Comparison of ENCODE assay signal across 8 cellular contexts in the genomic region with DNA sequence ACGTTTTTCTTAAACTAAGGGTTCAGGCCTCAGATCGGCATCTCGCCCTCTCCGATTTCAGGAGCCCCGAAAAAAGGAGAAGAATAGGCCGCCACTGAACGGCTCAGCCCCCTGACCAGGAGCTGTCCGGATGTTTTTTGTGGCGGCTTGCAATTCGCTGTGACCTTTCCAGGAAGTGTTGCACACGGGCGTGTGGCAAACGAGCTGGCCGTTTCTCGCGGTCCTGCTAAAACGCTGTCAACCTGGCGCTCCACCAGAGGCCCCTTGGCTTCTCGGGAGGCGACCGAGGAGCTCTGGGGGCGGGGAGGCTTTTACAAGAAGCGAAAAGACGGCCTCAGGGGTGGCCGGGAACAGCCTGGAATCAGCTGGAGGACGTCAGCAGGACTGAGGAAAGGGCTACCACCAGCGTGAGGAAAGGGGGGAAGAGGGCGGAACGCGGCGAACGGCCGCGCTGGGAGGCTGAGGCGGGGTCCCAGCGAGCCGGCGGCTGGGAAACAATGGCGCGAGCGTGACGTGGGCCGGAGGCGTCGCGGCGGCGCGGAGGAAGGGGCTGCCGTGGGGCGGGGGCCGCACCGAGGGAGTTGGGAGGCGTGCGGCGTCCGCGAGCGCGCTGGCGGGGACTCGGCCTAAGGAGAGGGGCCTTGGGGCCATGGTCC. TPM values are rescaled to one million over a fixed set of nuclear protein-coding genes. Genes with fewer than 3 reads are reported as not detected.
DNase-seq lines count a peak whose midpoint lies in the region; ATAC-seq, FAIRE-seq and TF ChIP-seq lines count a peak whose summit lies in the region.

No MANE protein-coding gene starts in this region.

- CTCF ChIA-PET in HEK293 (lab: Yijun Ruan, JAX) = interaction anchor here (0.6 to 2.5 kb wide), 5 partner anchors 9 to 293 kb away, joined by 4 to 10 read pairs (median 4); no protein-coding TSS in a partner anchor
- CTCF ChIA-PET in K562 (lab: Yijun Ruan, JAX; ENCODE audit: low intra/inter-chr PET ratio) = no interaction called here

- H3K9ac ChIP-seq in K562 (ENCODE audit: insufficient read depth in 1 of 2, low read depth in 2 of 2, low read length in 2 of 2) = peak overlapping the region; percentile 88 to 97

- 0 out of 3 replicates have a peak, but pooled peaks cover 0 to 4% of the 10 kb centered on the region in 2 experiments for H3K36me3 ChIP-seq in HEK293 (ENCODE audit: control insufficient read depth in 2 of 2, insufficient read depth in 1 of 2, low read length in 2 of 2)
- peaks cover 4% of the 10 kb centered on the region; the same call in 1 of the 3 replicates for H3K36me3 ChIP-seq in K562 (ENCODE audit: control insufficient read depth, insufficient read depth, low read length)
- no peaks in the 10 kb centered on the region for H3K36me3 ChIP-seq in iPS DF 6.9 (ENCODE audit: control insufficient read depth, insufficient read depth, low read length)

- H3K79me2 ChIP-seq in K562 (ENCODE audit: control insufficient read depth, insufficient read depth, low read length) = peaks cover 48% of the 10 kb centered on the region

- H3K27ac ChIP-seq in HEK293 (ENCODE audit: extremely low read depth, low read depth, low read length) (peak overlapping the region; percentile 73), K562 (ENCODE audit: extremely low read depth, low read depth, low read length) (peak overlapping the region; percentile 95), iPS DF 6.9 (ENCODE audit: low read length) (no peak overlapping the region)

- POLR2A ChIA-PET in HEK293 (lab: Yijun Ruan, JAX) (interaction anchor here (0.5 to 2.5 kb wide), 17 partner anchors 9 to 688 kb away, joined by 3 to 18 read pairs (median 5); partner anchors contain the start of genes ARL3, CNNM2, INA and SFXN2), K562 (lab: Yijun Ruan, JAX) (interaction anchor here (0.6 to 1.8 kb wide), 7 partner anchors 9 to 72 kb away, joined by 3 to 10 read pairs (median 4); no protein-coding TSS in a partner anchor)

- H4K20me1 ChIP-seq in K562 (replicated peaks; ENCODE audit: control insufficient read depth, insufficient read depth, low read length) = no peaks in the 10 kb centered on the region

- H3K4me3 ChIP-seq in GM12864 (ENCODE audit: low read depth, low read length) (peak overlapping the region; percentile 91), HEK293 (ENCODE audit: low read depth, low read length) (peak overlapping the region; percentile 69), K562 (peak overlapping the region; percentile 96), iPS DF 6.9 (ENCODE audit: low read length) (peak overlapping the region; percentile 93)

- TF ChIP-seq CTCF in GM12864 (IDR thresholded peaks at IDR 0.05; ENCODE audit: low read depth, low read length, missing control alignments) = no peak
- no peak for TF ChIP-seq CTCF in HEK293 (tag by site-specific recombination; IDR thresholded peaks at IDR 0.05)
- TF ChIP-seq CTCF in K562 (IDR thresholded peaks at IDR 0.05 in 2 of 3, conservative IDR thresholded peaks at IDR 0.05 in 1 of 3; ENCODE audit: insufficient read depth in 2 of 3, low read depth in 1 of 3, low read length in 3 of 3) = no peak

- no peak for TF ChIP-seq EP300 in K562 (IDR thresholded peaks at IDR 0.05; ENCODE audit: low read length)

- 2% methylated on average over 13 of the region's 62 CpGs for WGBS in K562 (ENCODE audit: insufficient coverage, low coverage, missing lambda C conversion rate)
- WGBS in iPS DF 6.9 (ENCODE audit: insufficient coverage, insufficient read length) = no CpG with 5 or more reads among the region's 62 CpGs

- peak; percentile 68 for TF ChIP-seq POLR2A in K562 (conservative IDR thresholded peaks at IDR 0.05)

- no peaks in the 10 kb centered on the region for H3K9me3 ChIP-seq in HEK293 (ENCODE audit: control insufficient read depth, insufficient read depth, low read depth, low read length)
- no peaks in the 10 kb centered on the region for H3K9me3 ChIP-seq in K562 (replicated peaks; ENCODE audit: control insufficient read depth, insufficient read depth, low read depth, low read length)
- H3K9me3 ChIP-seq in iPS DF 6.9 (ENCODE audit: control insufficient read depth, insufficient read depth, low read length) = no peaks in the 10 kb centered on the region

- H3K9me1 ChIP-seq in K562 (ENCODE audit: control insufficient read depth, insufficient read depth, low read length) = no peaks in the 10 kb centered on the region

- no TSS peak for BruUV-seq in K562 (replicated peaks; lab: Mats Ljungman, UMichigan)

- in situ Hi-C loops in K562 (cut with MboI) = no loop called here

- peak; percentile 46 for FAIRE-seq in K562 (lab: Jason Lieb, UNC)

- peak; percentile 62 for DNase-seq in GM12864 (ENCODE audit: low read depth)
- DNase-seq in NAMALWA (ENCODE audit: low spot score) = peak; percentile 84
- peak; percentile 10 for DNase-seq in T1000 (lab: John Stamatoyannopoulos, UW)
- DNase-seq in K562 (ENCODE audit: extremely low read depth in 1 of 4, low spot score in 3 of 4) = peak in 2 of 4 experiments; percentile 41 to 80
- DNase-seq in iPS DF 6.9 (ENCODE audit: low read depth, low spot score) = no peak
- peak; percentile 87 for DNase-seq in sciatic nerve (ENCODE audit: low spot score)
- DNase-seq in NCI-H187 (lab: John Stamatoyannopoulos, UW) = no peak

- peak overlapping the region; percentile 87 for H3K4me2 ChIP-seq in K562 (ENCODE audit: insufficient read depth, low read length)

- H3K27me3 ChIP-seq in K562 (ENCODE audit: control insufficient read depth in 2 of 2, insufficient read depth in 2 of 2, low read length in 2 of 2) (no peaks in the 10 kb centered on the region), iPS DF 6.9 (ENCODE audit: control insufficient read depth, insufficient read depth, low read length) (no peaks in the 10 kb centered on the region)

- intact Hi-C loops in K562 (cut with micrococcal nuclease) (loop anchor here (2.0 kb wide), 1 partner anchor 52 kb away; the partner anchor contains the start of gene RPEL1), sciatic nerve (cut with DNase I) (no loop called here)

- peaks cover 15% of the 10 kb centered on the region for H3K4me1 ChIP-seq in HEK293 (ENCODE audit: control insufficient read depth, insufficient read depth, low read length)
- peaks cover 15 to 24% of the 10 kb centered on the region in 2 experiments for H3K4me1 ChIP-seq in K562 (replicated peaks in 1 of 2; ENCODE audit: control insufficient read depth in 2 of 2, insufficient read depth in 2 of 2, low read length in 2 of 2)
- peaks cover 5% of the 10 kb centered on the region; the same call in 1 of the 2 replicates for H3K4me1 ChIP-seq in iPS DF 6.9 (ENCODE audit: control insufficient read depth, insufficient read depth, low read length)

- no peak for TF ChIP-seq RAD21 in K562 (CRISPR knock-in tag; conservative IDR thresholded peaks at IDR 0.05 in 1 of 2, IDR thresholded peaks at IDR 0.05 in 1 of 2)

- ATAC-seq in K562 = peak; percentile 80
- ATAC-seq in sciatic nerve = peak; percentile 76

- H2AFZ ChIP-seq in K562 (ENCODE audit: low read depth, low read length) = peak overlapping the region; percentile 91

TF ChIP-seq in HEK293, 187 proteins besides CTCF, POLR2A, EP300 and RAD21 (continues in another document):
- TF ChIP-seq KLF9 (tag by site-specific recombination; IDR thresholded peaks at IDR 0.05; ENCODE audit: low read depth) = peak; percentile 52; the same call in 1 of the 2 replicates
- peak; percentile 78; the same call in 1 of the 2 replicates for TF ChIP-seq ZNF76 (tag by site-specific recombination; IDR thresholded peaks at IDR 0.05; ENCODE audit: borderline replicate concordance, low read depth)

TF ChIP-seq in K562, 482 proteins besides CTCF, POLR2A, EP300 and RAD21 (continues in another document):
- TF ChIP-seq SUPT5H (IDR thresholded peaks at IDR 0.05) = 0 out of 2 replicates have a peak, but pooled peaks have one; percentile 60

RNA-seq across cellular contexts. Expression of gene NT5C2, which starts 0.5 kb away (rescaled TPM):
- 32.3 and 110 TPM in 2 replicates for total RNA-seq in K562 (2011; cell fraction: chromatin; rRNA removed; ENCODE audit: low replicate concordance)
- total RNA-seq in K562 (2011; cell fraction: nucleolus; rRNA removed) = 13.5 and 23.3 TPM in 2 replicates
- total RNA-seq in K562 (2011; cell fraction: nucleoplasm; rRNA removed) = 39.7 and 56.5 TPM in 2 replicates
- total RNA-seq in K562 (2014; rRNA removed) (26.5 and 26.7 TPM in 2 replicates), K562 (2014; rRNA removed; fragmentation: Illumina TruSeq; extraction: Trizol) (26.7 and 28.1 TPM in 2 replicates), K562 (2015; rRNA removed; fragmentation: Illumina TruSeq; extraction: Trizol) (34.4 and 40.1 TPM in 2 replicates), K562 (2021) (24.3 and 27.7 TPM in 2 replicates), sciatic nerve (89.9 TPM)
- polyA plus RNA-seq in K562 (2011; rRNA removed) (28.5 and 45.2 TPM in 2 replicates), K562 (2014; fragmentation: Illumina TruSeq; extraction: Trizol) (30.0 and 37.7 TPM in 2 replicates), K562 (2014; fragmentation: Nextera tagmentation; extraction: Ambion mirVana) (10 to 100 TPM; 11.3 to 29.4 TPM), K562 (2014; rRNA removed) (25.3 and 30.0 TPM in 2 replicates)
- polyA plus RNA-seq in K562 (2011; cell fraction: cytosol; rRNA removed) = 16.2 and 23.4 TPM in 2 replicates
- 34.0 and 36.8 TPM in 2 replicates for polyA plus RNA-seq in K562 (2011; cell fraction: nucleus; rRNA removed)
- polyA plus RNA-seq in K562 (2012) = 30.9 and 45.5 TPM in 2 replicates
- 29.3 and 33.8 TPM in 2 replicates for polyA minus RNA-seq in K562 (2011; rRNA and poly(A)+ RNA removed)
- polyA minus RNA-seq in K562 (2011; cell fraction: cytosol; rRNA and poly(A)+ RNA removed) = 11.8 and 15.6 TPM in 2 replicates
- 21.3 and 33.0 TPM in 2 replicates for polyA minus RNA-seq in K562 (2011; cell fraction: nucleus; rRNA and poly(A)+ RNA removed)

RNA-seq across cellular contexts. Expression of gene RPEL1, which starts 53.1 kb away (rescaled TPM):
- not detected in 2 replicates for total RNA-seq in K562 (2011; cell fraction: chromatin; rRNA removed; ENCODE audit: low replicate concordance)
- total RNA-seq in K562 (2011; cell fraction: nucleolus; rRNA removed) = not detected in 2 replicates
- total RNA-seq in K562 (2011; cell fraction: nucleoplasm; rRNA removed) = not detected in 2 replicates
- total RNA-seq in K562 (2014; rRNA removed) = 0.04 TPM in 1 of 2 replicates, not detected in the other
- 0.07 and 0.10 TPM in 2 replicates for total RNA-seq in K562 (2014; rRNA removed; fragmentation: Illumina TruSeq; extraction: Trizol)
- total RNA-seq in K562 (2015; rRNA removed; fragmentation: Illumina TruSeq; extraction: Trizol) = not detected in 2 replicates
- 0.07 and 0.09 TPM in 2 replicates for total RNA-seq in K562 (2021)
- 0.14 and 0.15 TPM in 2 replicates for polyA plus RNA-seq in K562 (2011; rRNA removed)
- 0.06 and 0.13 TPM in 2 replicates for polyA plus RNA-seq in K562 (2011; cell fraction: cytosol; rRNA removed)
- 0.08 and 0.09 TPM in 2 replicates for polyA plus RNA-seq in K562 (2011; cell fraction: nucleus; rRNA removed)
- 0.09 TPM in 1 of 2 replicates, not detected in the other for polyA plus RNA-seq in K562 (2012)
- polyA plus RNA-seq in K562 (2014; fragmentation: Illumina TruSeq; extraction: Trizol) = 0.07 TPM in 1 of 2 replicates, not detected in the other
- polyA plus RNA-seq in K562 (2014; fragmentation: Nextera tagmentation; extraction: Ambion mirVana) = under 1 TPM; 0.04 to 0.06 TPM
- polyA plus RNA-seq in K562 (2014; rRNA removed) = not detected in 2 replicates
- polyA minus RNA-seq in K562 (2011; rRNA and poly(A)+ RNA removed) = 0.09 and 0.11 TPM in 2 replicates
- not detected in 2 replicates for polyA minus RNA-seq in K562 (2011; cell fraction: cytosol; rRNA and poly(A)+ RNA removed)
- not detected in 2 replicates for polyA minus RNA-seq in K562 (2011; cell fraction: nucleus; rRNA and poly(A)+ RNA removed)
- not detected for total RNA-seq in sciatic nerve

Comparison
In these comparisons a context has a peak if more than half of its experiments do, and no peak if none do; other contexts are left out.
1. DNase-seq: peak in GM12864 (single experiment), NAMALWA (single experiment), T1000 (single experiment) and sciatic nerve (single experiment); none in iPS DF 6.9 (single experiment) and NCI-H187 (0 of 2).
2. Peak in every context shown above with its lines, with median percentiles within 50 percentile points of each other: H3K4me3 ChIP-seq.